In genomic region chr3:121584418-121584817, GRCh38 we compare ENCODE assay signal across 20 cellular contexts. TPM values are rescaled to one million over a fixed set of nuclear protein-coding genes. Genes with fewer than 3 reads are reported as not detected.
DNase-seq lines count a peak whose midpoint lies in the region; FAIRE-seq and TF ChIP-seq lines count a peak whose summit lies in the region.
"Had no signal": no experiment of that assay in that cellular context is flagged by ENCODE, and none has a peak within 500 bp of the region (broad histone marks: within the 10 kb centered on the region; RNA-seq: fewer than 3 reads in every experiment).

No MANE protein-coding gene starts in this region.

- H2BK20ac ChIP-seq in H9 (ENCODE audit: low read depth, low read length, poor library complexity, severe bottlenecking) = no peak overlapping the region

- H3K9me3 Mint-ChIP-seq in H9 = no peaks in the 10 kb centered on the region
- H3K9me3 Mint-ChIP-seq: CD4-positive, alpha-beta memory T cell had no signal

- no peak overlapping the region for H3K4ac ChIP-seq in H9 (ENCODE audit: low read depth, low read length)

- H3K27me3 ChIP-seq in H9 (ENCODE audit: insufficient read depth, low read length) = no peaks in the 10 kb centered on the region
- H3K27me3 ChIP-seq in sigmoid colon = no peaks in the 10 kb centered on the region

- H3K23ac ChIP-seq in H9 (ENCODE audit: insufficient read length, low read depth, low read length) = no peak overlapping the region

- intact Hi-C loops in sigmoid colon (cut with DNase I) = no loop called here

- H2AFZ ChIP-seq in H9 (ENCODE audit: low read length) = no peak overlapping the region
- H2AFZ ChIP-seq: GM23248 had no signal

- H3K27ac ChIP-seq in H9 (ENCODE audit: insufficient read length, low read depth, low read length) (no peak overlapping the region), SK-N-MC (0 out of 2 replicates have a peak overlapping the region, but pooled peaks have one; percentile 26), sigmoid colon (no peak overlapping the region)
- H3K27ac ChIP-seq: A549, C4-2B, GM23248, KMS-11 had no signal

- peak overlapping the region in 2 of 3 experiments; percentile 34 to 44; a peak in 1 of 7 replicates for H3K27ac Mint-ChIP-seq in H9
- H3K27ac Mint-ChIP-seq: CD4-positive, alpha-beta memory T cell had no signal

- no peaks in the 10 kb centered on the region for H3K79me2 ChIP-seq in H9 (ENCODE audit: insufficient read depth, low read length)

- H3K4me3 ChIP-seq in SK-N-MC = no peak overlapping the region
- no peak overlapping the region for H3K4me3 ChIP-seq in sigmoid colon
- H3K4me3 ChIP-seq: A549, GM23248, HAP-1 had no signal

- H3K9ac ChIP-seq in H9 (ENCODE audit: extremely low read depth, insufficient read length, low read length) = no peak overlapping the region
- H3K9ac ChIP-seq in SK-N-MC (ENCODE audit: insufficient read length) = no peak overlapping the region
- H3K9ac ChIP-seq: GM23248, KMS-11 had no signal

- no peak for TF ChIP-seq POLR2A in sigmoid colon (IDR thresholded peaks at IDR 0.05)

- H2BK12ac ChIP-seq in H9 (ENCODE audit: insufficient read length, low read depth, low read length) = no peak overlapping the region

- WGBS in H9 (ENCODE audit: extremely low coverage, insufficient read length, low lambda C conversion rate) = no CpG with 5 or more reads among the region's 1 CpG
- 96 to 97% methylated on average over 1 of the region's 1 CpG for WGBS in sigmoid colon, 2 donors

- no peak overlapping the region for H3T11ph ChIP-seq in H9 (ENCODE audit: low read length)

- no peak overlapping the region for H2BK5ac ChIP-seq in H9 (ENCODE audit: insufficient read length, low read length)

- H4K5ac ChIP-seq in H9 (ENCODE audit: insufficient read length, low read depth, low read length) = no peak overlapping the region

- no peak overlapping the region for H3K4me2 ChIP-seq in H9 (ENCODE audit: insufficient read depth, insufficient read length, low read length)
- H3K4me2 ChIP-seq: A549, KMS-11 had no signal

- no peak for TF ChIP-seq EP300 in sigmoid colon (IDR thresholded peaks at IDR 0.05)

- H3K36me3 ChIP-seq in SK-N-MC (ENCODE audit: insufficient read depth, low read length) (no peaks in the 10 kb centered on the region), sigmoid colon (no peaks in the 10 kb centered on the region)
- H3K36me3 ChIP-seq: BE2C, HAP-1 had no signal

- no peaks in the 10 kb centered on the region for H4K20me1 ChIP-seq in H9 (ENCODE audit: control insufficient read depth, insufficient read depth, insufficient read length)

- H3K4me1 ChIP-seq in H9 (ENCODE audit: insufficient read depth, low read length) = no peaks in the 10 kb centered on the region
- H3K4me1 ChIP-seq in sigmoid colon = no peaks in the 10 kb centered on the region
- H3K4me1 ChIP-seq: A549, BE2C, HAP-1 had no signal

- H2BK15ac ChIP-seq in H9 (ENCODE audit: low read depth, low read length) = no peak overlapping the region

- peaks cover 5 to 7% of the 10 kb centered on the region in 2 experiments; a peak in 3 of 4 replicates for H3K4me1 Mint-ChIP-seq in H9
- H3K4me1 Mint-ChIP-seq: CD4-positive, alpha-beta memory T cell had no signal

- TF ChIP-seq CTCF in H9 (conservative IDR thresholded peaks at IDR 0.05) = no peak
- TF ChIP-seq CTCF in sigmoid colon (IDR thresholded peaks at IDR 0.05) = no peak

- no peak overlapping the region for H3K56ac ChIP-seq in H9 (ENCODE audit: insufficient read length, low read depth, low read length)

- H3K79me1 ChIP-seq in H9 (ENCODE audit: insufficient read depth, low read depth, low read length, poor library complexity, severe bottlenecking) = no peaks in the 10 kb centered on the region

- no peak overlapping the region for H2BK120ac ChIP-seq in H9 (ENCODE audit: low read depth, low read length, poor library complexity, severe bottlenecking)

- H3K9me3 ChIP-seq in H9 (ENCODE audit: control insufficient read depth, low read depth, low read length) (no peaks in the 10 kb centered on the region), SK-N-MC (ENCODE audit: low read depth, low read length) (no peaks in the 10 kb centered on the region), sigmoid colon (no peaks in the 10 kb centered on the region)
- H3K9me3 ChIP-seq: A549, BE2C, HAP-1 had no signal

- DNase-seq in GM19239 (ENCODE audit: insufficient read length, low spot score) (peak; percentile 10), H9 (no peak), SK-N-MC (ENCODE audit: low read depth, low spot score) (no peak), mucosa of gallbladder (ENCODE audit: low spot score) (no peak), iPS-NIHi11 (ENCODE audit: low spot score) (no peak), sigmoid colon (no peak), A172 (ENCODE audit: low spot score) (no peak)
- DNase-seq: BE2C; CD4-positive, alpha-beta memory T cell; DMS79 treated with DMSO at 0.1 percent for 48 hours; EL; GM23248 had no signal

- H3K23me2 ChIP-seq in H9 (ENCODE audit: insufficient read length, low read depth, low read length, poor library complexity, severe bottlenecking) = no peaks in the 10 kb centered on the region

- H3K36me3 Mint-ChIP-seq in H9 (ENCODE audit: insufficient read depth in 1 of 3, low read depth in 3 of 3) = no peaks in the 10 kb centered on the region; a peak in 2 of 7 replicates
- H3K36me3 Mint-ChIP-seq: CD4-positive, alpha-beta memory T cell had no signal

- H2AK5ac ChIP-seq in H9 (ENCODE audit: insufficient read length, low read length) = no peak overlapping the region

- H4K8ac ChIP-seq in H9 (replicated peaks; ENCODE audit: insufficient read length, low read depth, low read length) = no peak overlapping the region

- H4K91ac ChIP-seq in H9 (ENCODE audit: insufficient read length, low read depth, low read length) = no peak overlapping the region

- no peak for FAIRE-seq in GM19239 (lab: Jason Lieb, UNC)
- FAIRE-seq: A549, G401.6, HepG2, HTR-8/SVneo had no signal

- 0 out of 2 replicates have a peak, but pooled peaks cover 2% of the 10 kb centered on the region for H3K27me3 Mint-ChIP-seq in H9 (ENCODE audit: low read depth)

- H3K18ac ChIP-seq in H9 (ENCODE audit: insufficient read length, low read depth, low read length) = no peak overlapping the region

- no peak overlapping the region for H3K4me3 Mint-ChIP-seq in H9
- H3K4me3 Mint-ChIP-seq: CD4-positive, alpha-beta memory T cell had no signal

- H3K14ac ChIP-seq in H9 (ENCODE audit: insufficient read depth, low read length) = no peak overlapping the region

RNA-seq across cellular contexts. Expression of gene FBXO40, which starts 8.8 kb away (rescaled TPM):
- 0.04 and 0.15 TPM in 2 replicates for total RNA-seq in H9 (2021)
- 0.03 TPM for total RNA-seq in mucosa of gallbladder
- total RNA-seq in sigmoid colon = not detected
- under 1 TPM in 1 of 3 donors, not detected in 2; under 0.01 TPM for polyA plus RNA-seq in sigmoid colon
- total RNA-seq in A172 (2014; rRNA removed; shearing (Covaris generic)) = 0.09 TPM in 1 of 2 replicates, not detected in the other
- total RNA-seq: CD4-positive, alpha-beta memory T cell; GM23248; HepG2 had no signal
- polyA plus RNA-seq: A549, AG04450, GM23248, HepG2 had no signal

RNA-seq across cellular contexts. Expression of gene ARGFX, which starts 16.7 kb away (rescaled TPM):
- total RNA-seq in H9 (2021) (not detected in 2 replicates), mucosa of gallbladder (not detected), sigmoid colon (not detected)
- polyA plus RNA-seq in sigmoid colon = not detected
- not detected in 2 replicates for total RNA-seq in A172 (2014; rRNA removed; shearing (Covaris generic))
- total RNA-seq: CD4-positive, alpha-beta memory T cell; GM23248; HepG2 had no signal
- polyA plus RNA-seq: A549; AG04450; CD4-positive, alpha-beta memory T cell; GM23248; HepG2 had no signal

RNA-seq across cellular contexts. Expression of gene POLQ, which starts 38.6 kb away (rescaled TPM):
- total RNA-seq in H9 (2021) (14.7 and 15.4 TPM in 2 replicates), mucosa of gallbladder (0.37 TPM), sigmoid colon (under 1 TPM; 0.16 to 0.71 (median 0.48) TPM)
- polyA plus RNA-seq in sigmoid colon = 1 to 10 TPM in 1 of 3 donors, under 1 TPM in 2; under 0.01 to 2.0 (median 0.46) TPM
- total RNA-seq in A172 (2014; rRNA removed; shearing (Covaris generic)) = 13.8 and 14.9 TPM in 2 replicates
